20 cellular contexts compared by ENCODE assay signal in the genomic region with DNA sequence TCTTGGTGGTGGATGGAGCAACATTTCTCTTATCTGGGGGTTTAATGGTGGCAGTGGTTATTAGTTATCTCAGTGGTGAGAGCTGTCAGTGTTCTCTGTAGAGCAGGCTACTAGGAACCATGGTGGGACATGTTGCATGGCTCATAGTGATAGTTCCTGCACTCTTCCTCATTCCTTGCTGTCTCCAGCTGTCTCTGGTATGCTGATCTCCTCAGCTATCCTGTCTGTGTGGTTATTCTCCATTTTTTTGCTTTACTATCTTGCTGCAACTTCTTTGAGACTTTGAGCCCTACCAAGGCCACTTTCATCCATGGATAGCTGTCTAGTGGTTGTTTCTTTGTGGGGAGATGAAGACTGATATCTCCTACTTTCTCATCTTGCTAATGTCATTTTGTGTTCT.
"Had no signal": no experiment of that assay in that cellular context is flagged by ENCODE, and none has a peak within 500 bp of the region (broad histone marks: within the 10 kb centered on the region; RNA-seq: fewer than 3 reads in every experiment).

No MANE protein-coding gene starts in this region.

- ATAC-seq: activated CD8-positive, alpha-beta memory T cell treated with anti-CD3 and anti-CD28 coated beads, Interleukin-2, amount 10 ng/mL, durations not matched to agents 7 days and 5 days; activated T-helper 17 cell treated with anti-CD3 and anti-CD28 coated beads, Interleukin-2, amount 50 U/mL, for 72 hours; gastrocnemius medialis; heart left ventricle; natural killer cell; pancreas; sciatic nerve; stimulated activated memory B cell treated with anti-CD40 and anti-IgM and Interleukin-4, amounts not matched to agents 10 μg/mL and 1 μg/mL and 100 μg/mL, for 72 hours had no signal

- H3K9me3 ChIP-seq: gastrocnemius medialis, pancreas, testis had no signal

- H3K4me3 ChIP-seq: coronary artery, gastrocnemius medialis, heart left ventricle, pancreas, testis had no signal

- DNase-seq: activated B cell treated with CpG ODN at 0.5 μM for 24 hours; activated CD4-positive, alpha-beta memory T cell treated with anti-CD3 and anti-CD28 coated beads, Interleukin-2, amount 10 ng/mL, durations not matched to agents 7 days and 5 days; activated CD4-positive, alpha-beta T cell treated with anti-CD3 and anti-CD28 coated beads for 48 hours; activated CD8-positive, alpha-beta memory T cell treated with anti-CD3 and anti-CD28 coated beads, Interleukin-2, amount 10 ng/mL, durations not matched to agents 7 days and 5 days; activated naive CD4-positive, alpha-beta T cell; activated naive CD8-positive, alpha-beta T cell treated with anti-CD3 and anti-CD28 coated beads for 36 hours; activated T-cell treated with anti-CD3 and anti-CD28 coated beads, Interleukin-2, amount 50 U/mL, for 1 hour; gastrocnemius medialis; heart left ventricle; immature natural killer cell; mesendoderm; natural killer cell; pancreas; stimulated activated CD4-positive, alpha-beta T cell treated with anti-CD3 and anti-CD28 coated beads, Interleukin-4, amount 100 ng/mL, for 4 hours; testis had no signal

- H3K4me1 ChIP-seq: gastrocnemius medialis, heart left ventricle, pancreas, testis had no signal

- H3K36me3 ChIP-seq: pancreas had no signal

- FAIRE-seq: endometrium, pancreas had no signal

- H3K27me3 ChIP-seq: gastrocnemius medialis, heart left ventricle, pancreas, testis had no signal

- H3K27ac ChIP-seq: coronary artery, gastrocnemius medialis, heart left ventricle, pancreas, testis had no signal
